ENCODE assay signal across 8 cellular contexts in the genomic region with DNA sequence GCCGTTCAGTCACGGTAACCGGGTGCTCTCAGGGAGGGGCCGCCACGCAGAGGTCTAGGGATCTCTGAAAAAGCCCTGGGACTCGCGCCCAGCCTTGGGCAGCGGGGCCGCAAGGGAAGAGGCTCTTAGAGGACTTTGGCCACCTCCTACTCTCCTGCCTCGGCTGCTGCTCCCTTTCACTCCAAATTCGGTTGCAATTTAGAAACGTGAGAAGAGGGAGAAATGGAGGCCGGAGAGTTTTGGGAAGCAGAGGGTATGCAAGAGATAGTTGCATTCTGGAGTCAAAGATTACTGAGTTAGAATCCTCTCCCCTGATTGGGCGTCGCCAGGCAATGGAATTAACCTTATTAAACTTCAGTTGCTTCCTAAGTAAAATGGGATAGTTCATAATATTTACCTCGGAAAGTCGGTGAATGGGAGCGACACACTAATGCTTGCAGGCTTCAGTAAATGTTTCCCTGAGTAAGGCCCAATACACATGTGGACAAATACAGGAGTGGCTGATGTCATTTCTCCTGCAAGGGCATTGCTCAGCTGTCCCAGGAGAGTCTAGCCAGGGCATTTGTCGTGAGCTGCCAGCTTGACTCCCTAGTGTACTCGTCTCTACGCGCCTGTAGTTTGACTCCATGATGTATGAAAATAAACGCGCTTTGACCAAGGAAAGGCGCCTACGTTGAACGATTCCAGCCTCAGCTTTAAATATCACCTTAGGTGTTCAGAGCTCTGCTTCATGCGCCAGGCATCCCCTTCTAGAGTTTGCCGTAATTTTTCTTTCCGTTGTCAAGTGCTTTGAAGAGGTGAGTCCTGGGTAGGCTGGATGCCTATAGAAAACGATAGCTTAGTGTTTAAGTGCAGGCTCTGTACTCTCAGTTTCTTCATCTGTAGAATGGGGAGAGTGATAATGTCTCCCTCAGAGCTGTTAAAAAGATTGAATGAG. TPM values are rescaled to one million over a fixed set of nuclear protein-coding genes. Genes with fewer than 3 reads are reported as not detected.
DNase-seq lines count a peak whose midpoint lies in the region; ATAC-seq and TF ChIP-seq lines count a peak whose summit lies in the region.

No MANE protein-coding gene starts in this region.

- no peaks in the 10 kb centered on the region for H3K9me3 ChIP-seq in adipocyte (ENCODE audit: control insufficient read depth, low read length)
- H3K9me3 ChIP-seq in right atrium auricular region, result no peaks in the 10 kb centered on the region

- peak overlapping the region; percentile 90 to 99 (median 93) for H3K27ac Mint-ChIP-seq in CD14-positive monocyte

- H3K36me3 ChIP-seq in adipocyte (ENCODE audit: control insufficient read depth, insufficient read depth, low read length, severe bottlenecking) (peaks cover 44% of the 10 kb centered on the region), right atrium auricular region (peaks cover 37% of the 10 kb centered on the region)

- H3K4me3 ChIP-seq in adipocyte (ENCODE audit: low read length) (peak overlapping the region; percentile 89), right atrium auricular region (peak overlapping the region; percentile 74 to 96)

- peaks cover 28% of the 10 kb centered on the region for H3K4me1 ChIP-seq in adipocyte (ENCODE audit: control insufficient read depth, insufficient read depth, low read length)
- H3K4me1 ChIP-seq in right atrium auricular region, result peaks cover 0 to 38% of the 10 kb centered on the region in 2 donors

- no peak for DNase-seq in CD14-positive monocyte (ENCODE audit: low spot score)
- peak; percentile 29 for DNase-seq in NCI-H2171 (lab: John Stamatoyannopoulos, UW)
- peak; percentile 81 for DNase-seq in adipocyte (ENCODE audit: low read depth)
- DNase-seq in right atrium auricular region (ENCODE audit: low spot score), result no peak
- peak; percentile 47 for DNase-seq in renal cortical epithelial cell (ENCODE audit: low read depth)
- no peak for DNase-seq in epidermal melanocyte (ENCODE audit: insufficient read length, low spot score)

- H3K9me3 Mint-ChIP-seq in CD14-positive monocyte, result peaks cover 0 to 1% (median 0%) of the 10 kb centered on the region in 7 donors

- H3K27me3 ChIP-seq in adipocyte (replicated peaks; ENCODE audit: control insufficient read depth, insufficient read depth, low read length), result no peaks in the 10 kb centered on the region
- no peaks in the 10 kb centered on the region for H3K27me3 ChIP-seq in right atrium auricular region

- H3K27ac ChIP-seq in right atrium auricular region, result peak overlapping the region; percentile 81

- TF ChIP-seq CTCF in CD14-positive monocyte (IDR thresholded peaks at IDR 0.05) (no peak), right atrium auricular region (IDR thresholded peaks at IDR 0.05) (no peak)

- peak overlapping the region; percentile 92 for H3K9ac ChIP-seq in adipocyte (ENCODE audit: low read length)

- H3K27me3 Mint-ChIP-seq in CD14-positive monocyte (ENCODE audit: low read depth in 3 of 3), result no peaks in the 10 kb centered on the region

- intact Hi-C loops in CD14-positive monocyte (cut with micrococcal nuclease), result loop anchor here (2.0 to 10.0 kb wide), 2 partner anchors 153 to 277 kb away; a partner anchor contains a TSS

- H3K36me3 Mint-ChIP-seq in CD14-positive monocyte, result peaks cover 33 to 38% of the 10 kb centered on the region in 2 donors

- ATAC-seq in GM18517 (IDR thresholded peaks at IDR 0.05; ENCODE audit: unreplicated experiment) (peak; percentile 33), HG02943 (IDR thresholded peaks at IDR 0.05; ENCODE audit: low read depth, unreplicated experiment) (peak; percentile 45)

- peak overlapping the region; percentile 99 to 100 for H3K4me3 Mint-ChIP-seq in CD14-positive monocyte

- peaks cover 29% of the 10 kb centered on the region for H3K4me1 Mint-ChIP-seq in CD14-positive monocyte

RNA-seq across cellular contexts. Expression of a gene that starts 0.7 kb away (rescaled TPM):
- 10 to 100 TPM; 23.4 to 37.9 TPM for polyA plus RNA-seq in CD14-positive monocyte
- total RNA-seq in right atrium auricular region (10 to 100 TPM; 18.0 to 23.7 TPM), renal cortical epithelial cell (83.5 and 140 TPM in 2 replicates)

RNA-seq across cellular contexts. Expression of a gene that starts 0.9 kb away (rescaled TPM):
- 10 to 100 TPM; 55.9 to 65.0 TPM for polyA plus RNA-seq in CD14-positive monocyte
- total RNA-seq in right atrium auricular region (10 to 100 TPM; 37.0 to 43.7 TPM), renal cortical epithelial cell (82.8 and 111 TPM in 2 replicates)

RNA-seq across cellular contexts. Expression of a gene that starts 26.7 kb away (rescaled TPM):
- 10 to 100 TPM; 28.3 to 68.1 TPM for polyA plus RNA-seq in CD14-positive monocyte
- total RNA-seq in right atrium auricular region (100 to 1,000 TPM; 110 to 153 TPM), renal cortical epithelial cell (289 and 415 TPM in 2 replicates)

Comparison
In these comparisons a context has a peak if more than half of its experiments do, and no peak if none do; other contexts are left out.
1. DNase-seq: peak in NCI-H2171 (single experiment), adipocyte (single experiment) and renal cortical epithelial cell (single experiment); none in CD14-positive monocyte (single experiment), right atrium auricular region (single experiment) and epidermal melanocyte (single experiment).